In the genomic region with DNA sequence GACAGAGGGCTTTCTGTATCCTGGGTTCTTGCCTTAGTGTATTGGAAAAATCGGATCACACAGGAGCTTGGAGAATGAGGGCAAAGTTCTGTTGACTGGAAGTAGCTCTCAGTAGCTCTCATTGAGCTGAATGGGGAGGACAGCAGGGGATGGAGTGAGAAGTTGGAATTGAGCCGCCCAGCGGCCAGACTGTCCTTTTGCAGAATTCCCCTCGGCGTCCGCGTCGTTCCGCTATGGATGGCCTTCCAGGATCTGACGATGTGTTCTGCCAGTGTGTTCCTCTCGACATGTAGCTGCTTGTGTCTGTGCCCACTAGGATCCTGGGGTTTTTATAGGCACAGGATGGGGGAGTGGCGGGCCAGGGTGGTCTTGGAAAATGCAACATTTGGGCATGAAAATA, we compare ENCODE assay signal across 18 cellular contexts.
DNase-seq lines count a peak whose midpoint lies in the region; ATAC-seq and TF ChIP-seq lines count a peak whose summit lies in the region.
"Had no signal": no experiment of that assay in that cellular context is flagged by ENCODE, and none has a peak within 500 bp of the region (broad histone marks: within the 10 kb centered on the region; RNA-seq: fewer than 3 reads in every experiment).

No MANE protein-coding gene starts in this region.

- H3K9me2 ChIP-seq in OCI-LY7 (ENCODE audit: insufficient read depth, low read length), result no peaks in the 10 kb centered on the region

- no peak overlapping the region for H3K14ac ChIP-seq in H9 (ENCODE audit: insufficient read depth, low read length)

- H3K9ac ChIP-seq in H9 (ENCODE audit: extremely low read depth, insufficient read length, low read length), result no peak overlapping the region

- no peak overlapping the region for H4K5ac ChIP-seq in H9 (ENCODE audit: insufficient read length, low read depth, low read length)

- H2BK12ac ChIP-seq in H9 (ENCODE audit: insufficient read length, low read depth, low read length), result no peak overlapping the region

- H3K27me3 ChIP-seq in H9 (ENCODE audit: insufficient read depth, low read length) (no peaks in the 10 kb centered on the region), Panc1 (ENCODE audit: control insufficient read depth, insufficient read depth, low read length) (no peaks in the 10 kb centered on the region)
- H3K27me3 ChIP-seq: BE2C had no signal

- H3K4me1 ChIP-seq in H9 (ENCODE audit: insufficient read depth, low read length) (no peaks in the 10 kb centered on the region), Panc1 (ENCODE audit: control insufficient read depth, insufficient read depth, low read length) (no peaks in the 10 kb centered on the region), OCI-LY7 (ENCODE audit: insufficient read depth, low read length, poor library complexity, severe bottlenecking) (no peaks in the 10 kb centered on the region)
- H3K4me1 ChIP-seq: A549, BE2C had no signal

- H3K23ac ChIP-seq in H9 (ENCODE audit: insufficient read length, low read depth, low read length), result no peak overlapping the region

- no peaks in the 10 kb centered on the region for H3K36me3 Mint-ChIP-seq in H9 (ENCODE audit: insufficient read depth in 1 of 3, low read depth in 3 of 3)
- H3K36me3 Mint-ChIP-seq: CD4-positive, alpha-beta memory T cell; IgD-negative memory B cell had no signal

- no peak overlapping the region for H3T11ph ChIP-seq in H9 (ENCODE audit: low read length)

- no peaks in the 10 kb centered on the region for H3K79me1 ChIP-seq in H9 (ENCODE audit: insufficient read depth, low read depth, low read length, poor library complexity, severe bottlenecking)

- no peaks in the 10 kb centered on the region for H4K20me1 ChIP-seq in H9 (ENCODE audit: control insufficient read depth, insufficient read depth, insufficient read length)
- no peaks in the 10 kb centered on the region for H4K20me1 ChIP-seq in OCI-LY7 (ENCODE audit: insufficient read depth, low read length)

- H4K91ac ChIP-seq in H9 (ENCODE audit: insufficient read length, low read depth, low read length), result no peak overlapping the region

- H3K23me2 ChIP-seq in H9 (ENCODE audit: insufficient read length, low read depth, low read length, poor library complexity, severe bottlenecking), result no peaks in the 10 kb centered on the region

- H3K4ac ChIP-seq in H9 (ENCODE audit: low read depth, low read length), result no peak overlapping the region

- DNase-seq in H9 (peak; percentile 48), Panc1 (ENCODE audit: low read depth, low spot score) (no peak), islet precursor cell (peak; percentile 55), posterior vena cava (ENCODE audit: low spot score) (peak; percentile 49), NCI-H187 treated with DMSO at 0.1 percent for 48 hours (lab: John Stamatoyannopoulos, UW) (no peak), NCI-H446 treated with DMSO at 0.1 percent for 48 hours (lab: John Stamatoyannopoulos, UW) (no peak), OCI-LY7 (ENCODE audit: low spot score) (no peak)
- DNase-seq: BE2C; CD4-positive, alpha-beta memory T cell; COR-L47; DND-41; GF-D8; HCEC 1CT; HFFc6 had no signal

- BruUV-seq in Panc1 (replicated peaks; lab: Mats Ljungman, UMichigan) (no TSS peak), OCI-LY7 (replicated peaks; lab: Mats Ljungman, UMichigan) (no TSS peak)

- no peak overlapping the region for H4K8ac ChIP-seq in H9 (replicated peaks; ENCODE audit: insufficient read length, low read depth, low read length)

- no peak overlapping the region for H3K18ac ChIP-seq in H9 (ENCODE audit: insufficient read length, low read depth, low read length)

- H3K4me2 ChIP-seq in H9 (ENCODE audit: insufficient read depth, insufficient read length, low read length) (no peak overlapping the region), OCI-LY7 (ENCODE audit: low read length) (no peak overlapping the region)
- H3K4me2 ChIP-seq: A549 had no signal

- WGBS in H9 (ENCODE audit: extremely low coverage, insufficient read length, low lambda C conversion rate), result no CpG with 5 or more reads among the region's 12 CpGs

- H3K79me2 ChIP-seq in H9 (ENCODE audit: insufficient read depth, low read length), result no peaks in the 10 kb centered on the region
- no peaks in the 10 kb centered on the region for H3K79me2 ChIP-seq in OCI-LY7 (ENCODE audit: insufficient read depth, low read depth, low read length)

- no peaks in the 10 kb centered on the region for H3K36me3 ChIP-seq in Panc1 (ENCODE audit: control insufficient read depth, insufficient read depth, low read length)
- no peaks in the 10 kb centered on the region for H3K36me3 ChIP-seq in OCI-LY7 (ENCODE audit: insufficient read depth, low read length)
- H3K36me3 ChIP-seq: BE2C had no signal

- in situ Hi-C loops in Panc1 (cut with HindIII; ENCODE audit: low pct_unique_long_range_greater_than_20kb, low sequenced_read_pairs), result no loop called here

- H3K9me3 Mint-ChIP-seq in H9, result no peaks in the 10 kb centered on the region
- H3K9me3 Mint-ChIP-seq: HFFc6, IgD-negative memory B cell had no signal

- no peak overlapping the region for H3K4me3 Mint-ChIP-seq in H9
- H3K4me3 Mint-ChIP-seq: CD4-positive, alpha-beta memory T cell; HFFc6; IgD-negative memory B cell had no signal

- H3K4me1 Mint-ChIP-seq in H9, result peaks cover 20 to 25% of the 10 kb centered on the region in 2 experiments
- H3K4me1 Mint-ChIP-seq: CD4-positive, alpha-beta memory T cell; IgD-negative memory B cell had no signal

- TF ChIP-seq CTCF in H9 (conservative IDR thresholded peaks at IDR 0.05) (peak; percentile 10; the same call in 2 of the 3 replicates), Panc1 (IDR thresholded peaks at IDR 0.05) (no peak), OCI-LY7 (conservative IDR thresholded peaks at IDR 0.05; ENCODE audit: low read length) (no peak)

- no peak overlapping the region for H2AK5ac ChIP-seq in H9 (ENCODE audit: insufficient read length, low read length)

- no peak overlapping the region for H3K56ac ChIP-seq in H9 (ENCODE audit: insufficient read length, low read depth, low read length)

- no peak overlapping the region for H3K4me3 ChIP-seq in Panc1 (ENCODE audit: low read depth in 2 of 2, low read length in 2 of 2)
- no peak overlapping the region for H3K4me3 ChIP-seq in OCI-LY7 (ENCODE audit: low read depth, low read length, poor library complexity, severe bottlenecking)
- H3K4me3 ChIP-seq: A549 had no signal

- H2BK120ac ChIP-seq in H9 (ENCODE audit: low read depth, low read length, poor library complexity, severe bottlenecking), result no peak overlapping the region

- CTCF ChIA-PET in Panc1 (lab: Charles Lee) (no interaction called here), OCI-LY7 (lab: Charles Lee; ENCODE audit: unreplicated experiment) (no interaction called here)

- no peak overlapping the region for H2BK20ac ChIP-seq in H9 (ENCODE audit: low read depth, low read length, poor library complexity, severe bottlenecking)

- POLR2A ChIA-PET in Panc1 (lab: Charles Lee), result no interaction called here
- POLR2A ChIA-PET in OCI-LY7 (lab: Charles Lee), result interaction anchor here (1.0 kb wide), 1 partner anchor 21 kb away, joined by 3 read pairs; no protein-coding TSS in a partner anchor

- ATAC-seq in Panc1, result no peak
- ATAC-seq in HG02763 (IDR thresholded peaks at IDR 0.05; ENCODE audit: unreplicated experiment), result no peak
- ATAC-seq: A549 had no signal

- H3K27ac ChIP-seq in H9 (ENCODE audit: insufficient read length, low read depth, low read length) (no peak overlapping the region), Panc1 (ENCODE audit: low read length) (0 out of 2 replicates have a peak overlapping the region, but pooled peaks have one; percentile 17), OCI-LY7 (ENCODE audit: low read depth, low read length, poor library complexity, severe bottlenecking) (no peak overlapping the region)
- H3K27ac ChIP-seq: A549, C4-2B had no signal

- intact Hi-C loops in Panc1 (cut with micrococcal nuclease; ENCODE audit: unreplicated experiment), result no loop called here
- intact Hi-C loops in posterior vena cava (cut with DNase I), result no loop called here
- intact Hi-C loops in OCI-LY7 (cut with micrococcal nuclease; ENCODE audit: unreplicated experiment), result no loop called here

- no peak overlapping the region for H2BK5ac ChIP-seq in H9 (ENCODE audit: insufficient read length, low read length)

- no peak overlapping the region for H2BK15ac ChIP-seq in H9 (ENCODE audit: low read depth, low read length)

- H3K27me3 Mint-ChIP-seq in H9 (ENCODE audit: low read depth), result no peaks in the 10 kb centered on the region
- H3K27me3 Mint-ChIP-seq: CD4-positive, alpha-beta memory T cell; IgD-negative memory B cell had no signal

- peak overlapping the region in 2 of 3 experiments; percentile 51 to 89; a peak in 3 of 7 replicates for H3K27ac Mint-ChIP-seq in H9
- H3K27ac Mint-ChIP-seq: CD4-positive, alpha-beta memory T cell; HFFc6; IgD-negative memory B cell had no signal

- H2AFZ ChIP-seq in H9 (ENCODE audit: low read length) (no peak overlapping the region), OCI-LY7 (ENCODE audit: low read length) (no peak overlapping the region)

- H3K9me3 ChIP-seq in H9 (ENCODE audit: control insufficient read depth, low read depth, low read length), result no peaks in the 10 kb centered on the region
- no peaks in the 10 kb centered on the region for H3K9me3 ChIP-seq in Panc1 (ENCODE audit: control insufficient read depth, insufficient read depth, low read depth, low read length)
- no peaks in the 10 kb centered on the region for H3K9me3 ChIP-seq in OCI-LY7 (ENCODE audit: low read length)
- H3K9me3 ChIP-seq: A549, BE2C had no signal

Comparison
In these comparisons a context has a peak if more than half of its experiments do, and no peak if none do; other contexts are left out.
1. DNase-seq: peak in H9 (single experiment), islet precursor cell (single experiment) and posterior vena cava (single experiment); none in Panc1 (single experiment), NCI-H187 treated with DMSO at 0.1 percent for 48 hours (single experiment), NCI-H446 treated with DMSO at 0.1 percent for 48 hours (single experiment) and OCI-LY7 (single experiment).